Comparison of ENCODE assay signal across 17 cellular contexts in genomic region chr6:13796781-13797180, GRCh38. TPM values are rescaled to one million over a fixed set of nuclear protein-coding genes. Genes with fewer than 3 reads are reported as not detected.
DNase-seq lines count a peak whose midpoint lies in the region; ATAC-seq and TF ChIP-seq lines count a peak whose summit lies in the region.
"Had no signal": no experiment of that assay in that cellular context is flagged by ENCODE, and none has a peak within 500 bp of the region (broad histone marks: within the 10 kb centered on the region; RNA-seq: fewer than 3 reads in every experiment).

No MANE protein-coding gene starts in this region.

- H3K27ac ChIP-seq in brain microvascular endothelial cell, result peak overlapping the region; percentile 57
- peak overlapping the region; percentile 5 for H3K27ac ChIP-seq in mesodermal cell (ENCODE audit: low read depth, low read length, severe bottlenecking)
- H3K27ac ChIP-seq: HL-60 had no signal

- no peak overlapping the region for H3K4me3 ChIP-seq in brain microvascular endothelial cell (ENCODE audit: low read depth, low read length)
- no peak overlapping the region for H3K4me3 ChIP-seq in mesodermal cell (ENCODE audit: extremely low read depth, insufficient read depth, low read length, poor library complexity, severe bottlenecking)
- H3K4me3 ChIP-seq: GM23338 had no signal

- TF ChIP-seq CTCF in brain microvascular endothelial cell (IDR thresholded peaks at IDR 0.05; ENCODE audit: low read depth, low read length, missing control alignments) (no peak), natural killer cell (IDR thresholded peaks at IDR 0.05) (no peak), glutamatergic neuron (IDR thresholded peaks at IDR 0.05; ENCODE audit: partially characterized antibody, unreplicated experiment) (no peak)

- no peaks in the 10 kb centered on the region for H3K27me3 Mint-ChIP-seq in natural killer cell (ENCODE audit: low read depth in 2 of 2)
- H3K27me3 Mint-ChIP-seq in glutamatergic neuron (ENCODE audit: unreplicated experiment), result no peaks in the 10 kb centered on the region

- no peaks in the 10 kb centered on the region for H3K9me3 Mint-ChIP-seq in stimulated activated effector memory CD8-positive, alpha-beta T cell treated with anti-CD3 and anti-CD28 coated beads, Interleukin-12 subunit alpha, Interleukin-12 subunit beta, amount 100 ng/mL, for 72 hours
- H3K9me3 Mint-ChIP-seq in natural killer cell (no peaks in the 10 kb centered on the region), glutamatergic neuron (ENCODE audit: unreplicated experiment) (peaks cover 2% of the 10 kb centered on the region)
- H3K9me3 Mint-ChIP-seq: CD8-positive, alpha-beta T cell; GM23338 had no signal

- H3K36me3 ChIP-seq in brain microvascular endothelial cell (replicated peaks) (peaks cover 8% of the 10 kb centered on the region), mesodermal cell (ENCODE audit: control insufficient read depth, insufficient read depth, low read length) (peaks cover 65% of the 10 kb centered on the region)

- peak; percentile 4 for DNase-seq in NCI-H526 treated with DMSO at 0.1 percent for 48 hours (lab: John Stamatoyannopoulos, UW)
- no peak for DNase-seq in brain microvascular endothelial cell
- DNase-seq in stimulated activated effector memory CD8-positive, alpha-beta T cell treated with anti-CD3 and anti-CD28 coated beads, Interleukin-12 subunit alpha, Interleukin-12 subunit beta, amount 100 ng/mL, for 72 hours (ENCODE audit: low spot score in 2 of 2), result no peak
- DNase-seq in NCI-H748 (lab: John Stamatoyannopoulos, UW; ENCODE audit: unreplicated experiment), result no peak
- no peak for DNase-seq in natural killer cell
- no peak for DNase-seq in glutamatergic neuron
- DNase-seq: CD8-positive, alpha-beta T cell; DND-41; GF-D8; KG1; NCI-H1417 treated with DMSO at 0.1 percent for 48 hours; NCI-H2029 treated with DMSO at 0.1 percent for 48 hours; NCI-H510A treated with DMSO at 0.1 percent for 48 hours; Right ventricle myocardium superior had no signal

- peak overlapping the region; percentile 29 for H3K27ac Mint-ChIP-seq in stimulated activated effector memory CD8-positive, alpha-beta T cell treated with anti-CD3 and anti-CD28 coated beads, Interleukin-12 subunit alpha, Interleukin-12 subunit beta, amount 100 ng/mL, for 72 hours
- H3K27ac Mint-ChIP-seq in natural killer cell (no peak overlapping the region), glutamatergic neuron (ENCODE audit: unreplicated experiment) (no peak overlapping the region)
- H3K27ac Mint-ChIP-seq: CD8-positive, alpha-beta T cell; GM23338 had no signal

- peaks cover 78% of the 10 kb centered on the region for H3K36me3 Mint-ChIP-seq in stimulated activated effector memory CD8-positive, alpha-beta T cell treated with anti-CD3 and anti-CD28 coated beads, Interleukin-12 subunit alpha, Interleukin-12 subunit beta, amount 100 ng/mL, for 72 hours
- no peaks in the 10 kb centered on the region for H3K36me3 Mint-ChIP-seq in natural killer cell
- no peaks in the 10 kb centered on the region for H3K36me3 Mint-ChIP-seq in glutamatergic neuron (ENCODE audit: unreplicated experiment)

- peaks cover 23% of the 10 kb centered on the region for H3K4me1 Mint-ChIP-seq in stimulated activated effector memory CD8-positive, alpha-beta T cell treated with anti-CD3 and anti-CD28 coated beads, Interleukin-12 subunit alpha, Interleukin-12 subunit beta, amount 100 ng/mL, for 72 hours
- peaks cover 0 to 8% of the 10 kb centered on the region in 2 donors for H3K4me1 Mint-ChIP-seq in natural killer cell
- peaks cover 3% of the 10 kb centered on the region for H3K4me1 Mint-ChIP-seq in glutamatergic neuron (ENCODE audit: low read depth, unreplicated experiment)
- H3K4me1 Mint-ChIP-seq: GM23338 had no signal

- no peaks in the 10 kb centered on the region for H3K9me3 ChIP-seq in mesodermal cell (ENCODE audit: control insufficient read depth, low read length)

- H3K4me3 Mint-ChIP-seq in stimulated activated effector memory CD8-positive, alpha-beta T cell treated with anti-CD3 and anti-CD28 coated beads, Interleukin-12 subunit alpha, Interleukin-12 subunit beta, amount 100 ng/mL, for 72 hours, result no peak overlapping the region
- H3K4me3 Mint-ChIP-seq in natural killer cell, result no peak overlapping the region
- H3K4me3 Mint-ChIP-seq in glutamatergic neuron (ENCODE audit: unreplicated experiment), result no peak overlapping the region
- H3K4me3 Mint-ChIP-seq: CD8-positive, alpha-beta T cell; GM23338 had no signal

- no peaks in the 10 kb centered on the region for H3K27me3 ChIP-seq in brain microvascular endothelial cell (replicated peaks)

- in situ Hi-C loops in brain microvascular endothelial cell (cut with HindIII; ENCODE audit: low pct_ligation_motif_present, low sequenced_read_pairs), result no loop called here

- ATAC-seq in stimulated activated effector memory CD8-positive, alpha-beta T cell treated with anti-CD3 and anti-CD28 coated beads, Interleukin-12 subunit alpha, Interleukin-12 subunit beta, amount 100 ng/mL, for 72 hours, result no peak
- ATAC-seq in natural killer cell, result no peak
- ATAC-seq: CD8-positive, alpha-beta T cell; GM23338 had no signal

- peaks cover 4% of the 10 kb centered on the region for H3K4me1 ChIP-seq in mesodermal cell (ENCODE audit: control insufficient read depth, insufficient read depth, low read length, poor library complexity, severe bottlenecking)

- no CpG with 5 or more reads among the region's 1 CpG for WGBS in mesodermal cell (ENCODE audit: insufficient coverage in 2 of 2), 2 experiments

- intact Hi-C loops in natural killer cell (cut with micrococcal nuclease), result loop anchor here (5.0 kb wide), 1 partner anchor 251 kb away; no protein-coding TSS in a partner anchor

RNA-seq across cellular contexts. Expression of gene MCUR1, which starts 17.6 kb away (rescaled TPM):
- 25.6 TPM for polyA plus RNA-seq in mesodermal cell (2013, experiment 1 of 2)
- polyA plus RNA-seq in mesodermal cell (2013, experiment 2 of 2), result 32.1 TPM
- total RNA-seq in natural killer cell (1 to 10 TPM; 6.0 to 9.6 (median 7.9) TPM), glutamatergic neuron (ENCODE audit: unreplicated experiment) (14.1 TPM)
